Comparison of ENCODE assay signal across 8 cellular contexts in the genomic region with DNA sequence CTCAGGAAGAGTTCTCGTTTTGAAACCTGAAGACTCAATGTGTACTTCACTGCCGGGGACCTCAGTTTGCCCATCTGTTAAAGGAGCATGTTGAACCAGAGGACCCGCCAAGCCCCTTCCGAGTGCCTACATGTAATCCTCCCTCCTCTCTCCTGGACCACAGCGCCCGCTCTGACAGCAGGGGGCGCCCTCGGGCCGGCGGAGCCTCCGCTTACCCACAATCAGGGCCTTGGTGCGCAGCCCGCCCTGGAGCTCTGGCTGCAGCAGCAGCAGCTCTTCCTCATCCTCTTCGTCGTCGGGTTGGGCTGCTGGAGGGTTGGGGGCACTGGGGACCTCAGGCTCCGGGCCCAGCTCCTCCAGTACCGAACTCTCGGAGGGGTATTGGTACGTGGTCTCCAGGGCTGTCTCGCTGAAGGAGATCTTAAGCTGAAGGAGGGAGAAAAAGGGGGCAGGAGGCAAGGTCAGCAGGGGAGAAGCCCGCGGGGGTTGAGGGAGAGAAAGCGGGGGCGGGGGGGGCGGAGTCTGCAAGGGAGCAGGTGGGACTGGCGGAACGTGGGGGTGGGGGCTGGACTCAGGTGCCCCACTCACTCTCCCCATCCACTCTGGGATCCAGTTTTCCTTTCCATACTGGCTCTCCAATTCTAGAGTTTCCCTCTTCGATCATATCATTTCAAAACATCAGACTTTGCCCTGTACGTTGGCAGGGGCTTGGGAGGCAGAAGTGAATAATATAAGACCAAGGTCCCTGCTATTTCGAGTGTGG. TPM values are rescaled to one million over a fixed set of nuclear protein-coding genes. Genes with fewer than 3 reads are reported as not detected.
DNase-seq lines count a peak whose midpoint lies in the region; ATAC-seq and TF ChIP-seq lines count a peak whose summit lies in the region.

No MANE protein-coding gene starts in this region.

- H3K4me1 ChIP-seq in right atrium auricular region (peaks cover 0 to 52% of the 10 kb centered on the region in 2 donors), uterus (peaks cover 0 to 27% of the 10 kb centered on the region in 2 donors)

- in situ Hi-C loops in ACHN (cut with HindIII; ENCODE audit: low pct_ligation_motif_present, low pct_unique_long_range_greater_than_20kb, low sequenced_read_pairs) = no loop called here

- no peak for TF ChIP-seq POLR2A in NB4 (IDR thresholded peaks at IDR 0.05; ENCODE audit: extremely low read depth, insufficient read length)
- TF ChIP-seq POLR2A in uterus (IDR thresholded peaks at IDR 0.05) = no peak

- H3K27me3 ChIP-seq in right atrium auricular region (no peaks in the 10 kb centered on the region), uterus (no peaks in the 10 kb centered on the region)

- H3K9me3 ChIP-seq in right atrium auricular region (no peaks in the 10 kb centered on the region), uterus (no peaks in the 10 kb centered on the region)

- H3K4me3 ChIP-seq in NB4 (ENCODE audit: low read depth, low read length) = peak overlapping the region; percentile 37
- peak overlapping the region in 1 of 2 donors; percentile 9 for H3K4me3 ChIP-seq in right atrium auricular region
- peak overlapping the region in 1 of 2 donors; percentile 25 for H3K4me3 ChIP-seq in uterus

- TF ChIP-seq CTCF in NB4 (IDR thresholded peaks at IDR 0.05; ENCODE audit: low read depth, low read length) (peak; percentile 96), right atrium auricular region (IDR thresholded peaks at IDR 0.05) (peak; percentile 93 to 99), uterus (IDR thresholded peaks at IDR 0.05) (peak; percentile 97 to 98 (median 98))

- intact Hi-C loops in uterus (cut with DNase I; ENCODE audit: low total_unique reads) = loop anchor here (2.0 to 10.0 kb wide), 2 partner anchors 44 to 206 kb away; a partner anchor contains a TSS

- H3K27ac ChIP-seq in right atrium auricular region = peak overlapping the region; percentile 42 to 50
- peak overlapping the region; percentile 98 to 99 for H3K27ac ChIP-seq in uterus

- ATAC-seq in GM18868 (IDR thresholded peaks at IDR 0.05; ENCODE audit: unreplicated experiment) = peak; percentile 52

- H3K36me3 ChIP-seq in right atrium auricular region (peaks cover 49% of the 10 kb centered on the region), uterus (no peaks in the 10 kb centered on the region)

- DNase-seq in ACHN (peak; percentile 73), NB4 (ENCODE audit: low read depth) (peak; percentile 90), T-helper 2 cell (peak; percentile 82 to 89 (median 89)), anterior cingulate cortex (lab: John Stamatoyannopoulos, UW) (peak in 55 of 58 donors; percentile 29 to 87 (median 70)), right atrium auricular region (ENCODE audit: low spot score) (peak; percentile 88), renal cortical epithelial cell (ENCODE audit: low read depth) (peak; percentile 46), uterus (peak; percentile 83 to 88)

RNA-seq across cellular contexts. Expression of a gene that starts 6.3 kb away (rescaled TPM):
- 10 to 100 TPM; 13.7 to 23.6 TPM for total RNA-seq in right atrium auricular region
- 40.2 and 41.7 TPM in 2 replicates for total RNA-seq in renal cortical epithelial cell
- total RNA-seq in uterus = 10 to 100 TPM in 2 of 4 donors, 1 to 10 TPM in 2; 3.2 to 31.8 (median 16.3) TPM

RNA-seq across cellular contexts. Expression of a gene that starts 7.3 kb away (rescaled TPM):
- 10 to 100 TPM; 17.5 to 33.2 TPM for total RNA-seq in right atrium auricular region
- 27.5 and 38.7 TPM in 2 replicates for total RNA-seq in renal cortical epithelial cell
- 100 to 1,000 TPM in 1 of 4 donors, 10 to 100 TPM in 3; 15.4 to 114 (median 18.2) TPM for total RNA-seq in uterus

RNA-seq across cellular contexts. Expression of a gene that starts 11.6 kb away (rescaled TPM):
- total RNA-seq in right atrium auricular region = 1 to 10 TPM; 2.2 to 4.2 TPM
- 0.69 and 1.7 TPM in 2 replicates for total RNA-seq in renal cortical epithelial cell
- total RNA-seq in uterus = 10 to 100 TPM in 1 of 4 donors, 1 to 10 TPM in 2, under 1 TPM in 1; 0.59 to 29.3 (median 5.4) TPM

RNA-seq across cellular contexts. Expression of a gene that starts 32.2 kb away (rescaled TPM):
- total RNA-seq in right atrium auricular region (10 to 100 TPM; 28.3 to 29.4 TPM), renal cortical epithelial cell (6.9 and 7.3 TPM in 2 replicates), uterus (10 to 100 TPM in 1 of 4 donors, 1 to 10 TPM in 3; 5.6 to 22.2 (median 7.7) TPM)

RNA-seq across cellular contexts. Expression of a gene that starts 37.9 kb away (rescaled TPM):
- total RNA-seq in right atrium auricular region = 10 to 100 TPM in 1 of 2 donors, 1 to 10 TPM in 1; 6.7 to 12.3 TPM
- 6.4 and 10.2 TPM in 2 replicates for total RNA-seq in renal cortical epithelial cell
- 10 to 100 TPM in 2 of 4 donors, 1 to 10 TPM in 2; 3.1 to 61.9 (median 10.2) TPM for total RNA-seq in uterus
